Comparison of ENCODE assay signal across 24 cellular contexts in the genomic region with DNA sequence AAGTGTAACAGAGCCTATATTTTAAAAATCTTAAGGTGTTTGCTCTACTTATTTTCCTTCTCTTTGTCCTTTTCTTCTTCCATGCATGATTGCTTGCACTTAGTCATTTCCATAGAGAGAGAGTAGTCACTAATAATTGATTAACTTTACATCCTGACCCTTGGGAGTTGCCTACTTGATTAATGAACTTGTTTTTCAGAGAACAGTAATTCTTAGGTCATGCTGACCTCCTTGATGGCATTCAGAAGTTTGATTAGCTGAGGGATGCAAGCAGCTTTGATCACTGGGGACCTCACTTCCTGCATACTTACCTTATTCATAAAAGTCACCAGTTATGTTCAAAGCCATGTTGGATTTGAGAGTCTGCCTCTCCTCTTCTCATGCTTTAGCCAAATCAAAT.
"Had no signal": no experiment of that assay in that cellular context is flagged by ENCODE, and none has a peak within 500 bp of the region (broad histone marks: within the 10 kb centered on the region; RNA-seq: fewer than 3 reads in every experiment).

No MANE protein-coding gene starts in this region.

- H3K4me3 Mint-ChIP-seq: dendritic cell treated with granulocyte-macrophage colony-stimulating factor and Interleukin-4, amounts not matched to agents 40 ng/mL and 50 ng/mL, for 4 days; memory B cell; natural killer cell had no signal

- H3K4me2 ChIP-seq: smooth muscle cell had no signal

- H3K36me3 ChIP-seq: colonic mucosa, pancreas, right atrium auricular region, stomach, thyroid gland had no signal

- H3K27me3 ChIP-seq: colonic mucosa, pancreas, right atrium auricular region, stomach, thyroid gland had no signal

- H3K4me3 ChIP-seq: colonic mucosa, lung, pancreas, right atrium auricular region, smooth muscle cell, stomach, thyroid gland had no signal

- H3K4me1 Mint-ChIP-seq: memory B cell, natural killer cell had no signal

- H3K9me3 ChIP-seq: colonic mucosa, thyroid gland had no signal

- DNase-seq: central memory CD4-positive, alpha-beta T cell; colonic mucosa; effector CD8-positive, alpha-beta T cell; erythroblast; head of caudate nucleus; left colon; left ventricle myocardium superior; natural killer cell; occipital lobe; pancreas; stimulated activated CD4-positive, alpha-beta T cell treated with anti-CD3 and anti-CD28 coated beads, Interleukin-12 subunit alpha, Interleukin-12 subunit beta, amount 100 ng/mL, for 4 hours; stimulated activated CD4-positive, alpha-beta T cell treated with anti-CD3 and anti-CD28 coated beads, Interleukin-1b, Interleukin-23, amount 100 ng/mL, for 48 hours; stimulated activated CD4-positive, alpha-beta T cell treated with anti-CD3 and anti-CD28 coated beads, Interleukin-4, amount 100 ng/mL, for 1 hour; stimulated activated CD8-positive, alpha-beta memory T cell treated with anti-CD3 and anti-CD28 coated beads, Interleukin-4, amount 100 ng/mL, for 48 hours; stimulated activated naive CD4-positive, alpha-beta T cell treated with Interleukin-2 at 50 U/mL for 16 hours; stomach; thyroid gland; trophoblast cell had no signal

- H3K27ac Mint-ChIP-seq: dendritic cell treated with granulocyte-macrophage colony-stimulating factor and Interleukin-4, amounts not matched to agents 40 ng/mL and 50 ng/mL, for 4 days; memory B cell; natural killer cell had no signal

- H3K27ac ChIP-seq: colonic mucosa, pancreas, right atrium auricular region, stomach, thyroid gland had no signal

- H3K4me1 ChIP-seq: colonic mucosa, pancreas, right atrium auricular region, stomach, thyroid gland had no signal

- ATAC-seq: left colon, left ventricle myocardium superior, natural killer cell, pancreas, sciatic nerve had no signal

- H3K36me3 Mint-ChIP-seq: memory B cell, natural killer cell had no signal
